ENCODE assay signal across 21 cellular contexts in the genomic region with DNA sequence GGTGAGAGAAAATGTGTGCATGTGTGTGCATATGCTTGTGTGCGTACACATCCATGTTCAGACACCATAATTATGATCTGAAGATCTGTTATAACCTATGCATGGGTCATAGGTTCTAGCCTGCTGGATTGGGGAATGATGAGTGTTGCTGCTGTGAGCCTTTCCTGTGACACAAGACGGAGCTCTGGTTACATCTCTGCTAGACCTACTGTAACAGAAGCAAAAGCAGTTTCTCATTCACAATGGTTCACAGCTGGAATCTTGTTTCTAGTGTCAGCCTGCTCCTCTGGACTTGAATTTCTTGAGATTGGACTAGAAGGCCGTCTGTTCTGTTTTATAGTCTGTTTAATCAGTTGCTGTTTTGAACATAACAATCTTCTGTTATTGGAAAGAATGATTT. TPM values are rescaled to one million over a fixed set of nuclear protein-coding genes. Genes with fewer than 3 reads are reported as not detected.
DNase-seq lines count a peak whose midpoint lies in the region; ATAC-seq, FAIRE-seq and TF ChIP-seq lines count a peak whose summit lies in the region.
"Had no signal": no experiment of that assay in that cellular context is flagged by ENCODE, and none has a peak within 500 bp of the region (broad histone marks: within the 10 kb centered on the region; RNA-seq: fewer than 3 reads in every experiment).

No MANE protein-coding gene starts in this region.

- H3K27me3 ChIP-seq in H7 (ENCODE audit: control insufficient read depth, insufficient read depth, low read length) = no peaks in the 10 kb centered on the region
- peaks cover 13% of the 10 kb centered on the region; the same call in 1 of the 2 replicates for H3K27me3 ChIP-seq in PC-3 (ENCODE audit: low read length)
- H3K27me3 ChIP-seq: heart left ventricle, vagina had no signal

- H3K4me1 ChIP-seq in PC-3 (ENCODE audit: insufficient read depth, low read length) = no peaks in the 10 kb centered on the region
- H3K4me1 ChIP-seq: heart left ventricle, vagina had no signal

- peak; percentile 24; the same call in 1 of the 2 replicates for ATAC-seq in PC-3
- peak; percentile 31 for ATAC-seq in left lobe of liver
- ATAC-seq: heart left ventricle, right cardiac atrium had no signal

- DNase-seq in NCI-H2171 treated with DMSO at 0.1 percent for 48 hours (lab: John Stamatoyannopoulos, UW) (peak; percentile 7), NCI-H2171 (lab: John Stamatoyannopoulos, UW) (no peak), H7 (peak; percentile 23), PC-3 (no peak), left lobe of liver (ENCODE audit: low spot score) (no peak), posterior cingulate gyrus (no peak), dedifferentiated amniotic fluid mesenchymal stem cell (ENCODE audit: extremely low spot score) (no peak), H54 (ENCODE audit: insufficient read length, low spot score) (no peak)
- DNase-seq: activated CD8-positive, alpha-beta memory T cell treated with anti-CD3 and anti-CD28 coated beads for 24 hours; CD4-positive, alpha-beta memory T cell; heart left ventricle; HFFc6; IMR-90; NCI-H1436 treated with DMSO at 0.1 percent for 48 hours; NCI-H526 treated with DMSO at 0.1 percent for 48 hours; right cardiac atrium; stimulated activated CD4-positive, alpha-beta T cell treated with anti-CD3 and anti-CD28 coated beads, Interleukin-1b, Interleukin-23, amount 100 ng/mL, for 48 hours; WERI-Rb-1 had no signal

- H3K27ac ChIP-seq in PC-3 (ENCODE audit: low read length) = no peak overlapping the region
- H3K27ac ChIP-seq: heart left ventricle, vagina, WERI-Rb-1 had no signal

- 0 out of 2 replicates have a peak, but pooled peaks have one; percentile 17 for TF ChIP-seq CTCF in PC-3 (conservative IDR thresholded peaks at IDR 0.05; ENCODE audit: low read depth, low read length)

- H3K79me2 ChIP-seq in PC-3 (ENCODE audit: low read length) = no peaks in the 10 kb centered on the region

- no peak for TF ChIP-seq POLR2A in H54 (IDR thresholded peaks at IDR 0.05; ENCODE audit: low read depth, low read length)

- H3K9me3 ChIP-seq in PC-3 (ENCODE audit: low read length) = no peaks in the 10 kb centered on the region
- H3K9me3 ChIP-seq: heart left ventricle, vagina had no signal

- CTCF ChIA-PET in PC-3 (lab: Charles Lee) = no interaction called here

- no peak overlapping the region for H3K4me2 ChIP-seq in PC-3 (ENCODE audit: low read length)

- no peak for FAIRE-seq in H54 (lab: Jason Lieb, UNC)

- no TSS peak for BruUV-seq in PC-3 (replicated peaks; lab: Mats Ljungman, UMichigan)

- H3K4me3 ChIP-seq in H7 (ENCODE audit: insufficient read depth, low read depth, low read length) (no peak overlapping the region), PC-3 (ENCODE audit: low read length) (no peak overlapping the region)
- H3K4me3 ChIP-seq: heart left ventricle, vagina had no signal

- no peak overlapping the region for H3K9ac ChIP-seq in PC-3 (ENCODE audit: low read length)

- POLR2A ChIA-PET in PC-3 (lab: Charles Lee; ENCODE audit: unreplicated experiment) = no interaction called here

- H4K20me1 ChIP-seq in PC-3 (ENCODE audit: low read length) = no peaks in the 10 kb centered on the region

- no peaks in the 10 kb centered on the region for H3F3A ChIP-seq in PC-3 (ENCODE audit: low read length, unreplicated experiment)

- no peak overlapping the region for H2AFZ ChIP-seq in PC-3 (ENCODE audit: low read length)

- H3K36me3 ChIP-seq in H7 (replicated peaks; ENCODE audit: control insufficient read depth, insufficient read depth, low read length) = no peaks in the 10 kb centered on the region
- H3K36me3 ChIP-seq in PC-3 (ENCODE audit: low read depth, low read length) = no peaks in the 10 kb centered on the region
- H3K36me3 ChIP-seq: heart left ventricle, vagina, WERI-Rb-1 had no signal

- no peaks in the 10 kb centered on the region; the same call in 1 of the 2 replicates for H3K9me2 ChIP-seq in PC-3 (replicated peaks; ENCODE audit: low read length)

- intact Hi-C loops in PC-3 (cut with micrococcal nuclease) = no loop called here
- intact Hi-C loops in posterior cingulate gyrus (cut with DNase I) = no loop called here

RNA-seq across cellular contexts. Expression of a gene that starts 40.1 kb away (rescaled TPM):
- total RNA-seq in H7 (2014; rRNA removed; shearing (Covaris generic)) = not detected in 2 replicates
- total RNA-seq in PC-3 (2014; rRNA removed) (not detected in 2 replicates), left lobe of liver (not detected)
- total RNA-seq: CD4-positive, alpha-beta memory T cell; heart left ventricle; HFFc6; IMR-90; mononuclear cell; right cardiac atrium; subcutaneous adipose tissue; vagina had no signal

RNA-seq across cellular contexts. Expression of a gene that starts 45.6 kb away (rescaled TPM):
- not detected in 2 replicates for total RNA-seq in H7 (2014; rRNA removed; shearing (Covaris generic))
- total RNA-seq in PC-3 (2014; rRNA removed) (not detected in 2 replicates), left lobe of liver (not detected)
- total RNA-seq: CD4-positive, alpha-beta memory T cell; heart left ventricle; HFFc6; IMR-90; mononuclear cell; right cardiac atrium; subcutaneous adipose tissue; vagina had no signal

RNA-seq across cellular contexts. Expression of a gene that starts 57.5 kb away (rescaled TPM):
- total RNA-seq in H7 (2014; rRNA removed; shearing (Covaris generic)) = not detected in 2 replicates
- total RNA-seq in PC-3 (2014; rRNA removed) = not detected in 2 replicates
- total RNA-seq in left lobe of liver = not detected
- total RNA-seq: CD4-positive, alpha-beta memory T cell; heart left ventricle; HFFc6; IMR-90; mononuclear cell; right cardiac atrium; subcutaneous adipose tissue; vagina had no signal

Comparison
In these comparisons a context has a peak if more than half of its experiments do, and no peak if none do; other contexts are left out.
1. DNase-seq: peak in NCI-H2171 treated with DMSO at 0.1 percent for 48 hours (single experiment) and H7 (single experiment); none in NCI-H2171 (single experiment), PC-3 (single experiment), left lobe of liver (single experiment), posterior cingulate gyrus (0 of 10), dedifferentiated amniotic fluid mesenchymal stem cell (single experiment) and H54 (single experiment).